Comparison of ENCODE assay signal across 13 cellular contexts in the genomic region with DNA sequence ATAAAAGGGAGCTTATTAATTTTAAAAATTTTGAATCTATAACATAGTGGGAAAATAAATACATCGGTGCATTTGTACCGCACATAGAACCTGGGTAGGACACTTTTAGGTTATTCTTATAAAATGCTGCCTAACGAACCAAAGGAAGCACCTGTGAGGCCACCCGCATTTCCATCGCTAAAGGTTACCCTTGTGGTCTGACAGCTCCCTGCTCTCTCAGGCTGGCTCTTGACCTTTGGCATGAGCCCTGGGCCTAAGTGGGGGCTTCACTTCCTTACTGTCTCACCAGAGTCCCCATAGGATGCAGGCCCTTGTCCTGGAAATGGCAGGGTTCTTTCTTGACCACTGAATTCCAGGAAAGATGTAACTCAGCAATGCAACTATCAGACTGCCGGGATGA. TPM values are rescaled to one million over a fixed set of nuclear protein-coding genes. Genes with fewer than 3 reads are reported as not detected.
DNase-seq lines count a peak whose midpoint lies in the region; ATAC-seq, FAIRE-seq and TF ChIP-seq lines count a peak whose summit lies in the region.
"Had no signal": no experiment of that assay in that cellular context is flagged by ENCODE, and none has a peak within 500 bp of the region (broad histone marks: within the 10 kb centered on the region; RNA-seq: fewer than 3 reads in every experiment).

No MANE protein-coding gene starts in this region.

- peaks cover 44% of the 10 kb centered on the region for H3K4me1 Mint-ChIP-seq in activated CD4-positive, alpha-beta memory T cell treated with anti-CD3 and anti-CD28 coated beads for 36 hours (ENCODE audit: low read depth)
- peaks cover 17% of the 10 kb centered on the region for H3K4me1 Mint-ChIP-seq in activated CD4-positive, alpha-beta memory T cell treated with anti-CD3 and anti-CD28 coated beads, Interleukin-2, amount 10 ng/mL, durations not matched to agents 7 days and 5 days
- H3K4me1 Mint-ChIP-seq in stimulated activated effector memory CD8-positive, alpha-beta T cell treated with anti-CD3 and anti-CD28 coated beads, Interleukin-12 subunit alpha, Interleukin-12 subunit beta, amount 100 ng/mL, for 72 hours, result peaks cover 10% of the 10 kb centered on the region

- peak overlapping the region; percentile 86 for H3K27ac Mint-ChIP-seq in activated CD4-positive, alpha-beta memory T cell treated with anti-CD3 and anti-CD28 coated beads for 36 hours
- H3K27ac Mint-ChIP-seq in activated CD4-positive, alpha-beta memory T cell treated with anti-CD3 and anti-CD28 coated beads, Interleukin-2, amount 10 ng/mL, durations not matched to agents 7 days and 5 days, result no peak overlapping the region
- H3K27ac Mint-ChIP-seq in stimulated activated effector memory CD8-positive, alpha-beta T cell treated with anti-CD3 and anti-CD28 coated beads, Interleukin-12 subunit alpha, Interleukin-12 subunit beta, amount 100 ng/mL, for 72 hours, result peak overlapping the region; percentile 45

- no TSS peak for BruUV-seq in A673 (replicated peaks; lab: Mats Ljungman, UMichigan)

- H3K27ac ChIP-seq in MM.1S (ENCODE audit: low read length), result peak overlapping the region; percentile 97
- no peak overlapping the region for H3K27ac ChIP-seq in A673 (ENCODE audit: low read depth, low read length, poor library complexity, severe bottlenecking)
- H3K27ac ChIP-seq: ovary, uterus had no signal

- TF ChIP-seq CTCF in MM.1S (IDR thresholded peaks at IDR 0.05; ENCODE audit: low read length) (no peak), A673 (conservative IDR thresholded peaks at IDR 0.05; ENCODE audit: low read depth, low read length) (no peak)

- H3K9me3 Mint-ChIP-seq in activated CD4-positive, alpha-beta memory T cell treated with anti-CD3 and anti-CD28 coated beads for 36 hours, result no peaks in the 10 kb centered on the region
- H3K9me3 Mint-ChIP-seq in activated CD4-positive, alpha-beta memory T cell treated with anti-CD3 and anti-CD28 coated beads, Interleukin-2, amount 10 ng/mL, durations not matched to agents 7 days and 5 days, result no peaks in the 10 kb centered on the region
- no peaks in the 10 kb centered on the region for H3K9me3 Mint-ChIP-seq in stimulated activated effector memory CD8-positive, alpha-beta T cell treated with anti-CD3 and anti-CD28 coated beads, Interleukin-12 subunit alpha, Interleukin-12 subunit beta, amount 100 ng/mL, for 72 hours

- peak overlapping the region; percentile 29; the same call in 1 of the 2 replicates for H3K4me3 ChIP-seq in MM.1S (ENCODE audit: low read length)
- H3K4me3 ChIP-seq in A673 (ENCODE audit: low read depth, low read length, poor library complexity, severe bottlenecking), result no peak overlapping the region
- H3K4me3 ChIP-seq: ovary, uterus had no signal

- POLR2A ChIA-PET in activated CD4-positive, alpha-beta memory T cell treated with anti-CD3 and anti-CD28 coated beads for 36 hours (lab: Charles Lee), result interaction anchor here (0.6 to 2.8 kb wide), 6 partner anchors 43 to 466 kb away, joined by 3 to 10 read pairs (median 4); no protein-coding TSS in a partner anchor
- POLR2A ChIA-PET in activated CD4-positive, alpha-beta memory T cell treated with anti-CD3 and anti-CD28 coated beads, Interleukin-2, amount 10 ng/mL, durations not matched to agents 7 days and 5 days (lab: Charles Lee), result interaction anchor here (1.0 kb wide), 1 partner anchor 12 kb away, joined by 4 read pairs; no protein-coding TSS in a partner anchor
- POLR2A ChIA-PET in A673 (lab: Charles Lee; ENCODE audit: low non-redundant PET), result interaction anchor here (0.6 kb wide), 1 partner anchor 24 kb away, joined by 4 read pairs; no protein-coding TSS in a partner anchor

- FAIRE-seq in RCC 7860 (lab: Jason Lieb, UNC), result no peak

- H3K36me3 Mint-ChIP-seq in activated CD4-positive, alpha-beta memory T cell treated with anti-CD3 and anti-CD28 coated beads for 36 hours, result peaks cover 20% of the 10 kb centered on the region
- H3K36me3 Mint-ChIP-seq in activated CD4-positive, alpha-beta memory T cell treated with anti-CD3 and anti-CD28 coated beads, Interleukin-2, amount 10 ng/mL, durations not matched to agents 7 days and 5 days (ENCODE audit: low read depth), result peaks cover 22% of the 10 kb centered on the region
- H3K36me3 Mint-ChIP-seq in stimulated activated effector memory CD8-positive, alpha-beta T cell treated with anti-CD3 and anti-CD28 coated beads, Interleukin-12 subunit alpha, Interleukin-12 subunit beta, amount 100 ng/mL, for 72 hours, result peaks cover 24% of the 10 kb centered on the region

- no peaks in the 10 kb centered on the region for H4K20me1 ChIP-seq in MM.1S (ENCODE audit: insufficient read depth, low read length)

- H3K4me3 Mint-ChIP-seq in activated CD4-positive, alpha-beta memory T cell treated with anti-CD3 and anti-CD28 coated beads for 36 hours, result peak overlapping the region; percentile 35
- no peak overlapping the region for H3K4me3 Mint-ChIP-seq in activated CD4-positive, alpha-beta memory T cell treated with anti-CD3 and anti-CD28 coated beads, Interleukin-2, amount 10 ng/mL, durations not matched to agents 7 days and 5 days
- no peak overlapping the region for H3K4me3 Mint-ChIP-seq in stimulated activated effector memory CD8-positive, alpha-beta T cell treated with anti-CD3 and anti-CD28 coated beads, Interleukin-12 subunit alpha, Interleukin-12 subunit beta, amount 100 ng/mL, for 72 hours

- H3K9me2 ChIP-seq in MM.1S (replicated peaks; ENCODE audit: insufficient read depth, low read length), result no peaks in the 10 kb centered on the region

- ATAC-seq in GM21723 (IDR thresholded peaks at IDR 0.05; ENCODE audit: unreplicated experiment) (peak; percentile 29), Right ventricle myocardium inferior (no peak)
- no peak for ATAC-seq in stimulated activated effector memory CD8-positive, alpha-beta T cell treated with anti-CD3 and anti-CD28 coated beads, Interleukin-12 subunit alpha, Interleukin-12 subunit beta, amount 100 ng/mL, for 72 hours
- ATAC-seq: SK-N-SH treated with all-trans-retinoic acid at 6 μM for 48 hours had no signal

- peak overlapping the region; percentile 69 for H3K9ac ChIP-seq in MM.1S (ENCODE audit: low read length)

- no peaks in the 10 kb centered on the region for H3K36me3 ChIP-seq in MM.1S (replicated peaks; ENCODE audit: insufficient read depth, low read length)
- peaks cover 10% of the 10 kb centered on the region for H3K36me3 ChIP-seq in A673 (ENCODE audit: insufficient read depth, low read length, poor library complexity, severe bottlenecking)
- H3K36me3 ChIP-seq: ovary, uterus had no signal

- DNase-seq in activated CD4-positive, alpha-beta memory T cell treated with anti-CD3 and anti-CD28 coated beads for 36 hours, result no peak
- DNase-seq in activated CD4-positive, alpha-beta memory T cell treated with anti-CD3 and anti-CD28 coated beads, Interleukin-2, amount 10 ng/mL, durations not matched to agents 7 days and 5 days, result no peak
- peak; percentile 93 for DNase-seq in MM.1S
- no peak for DNase-seq in stimulated activated effector memory CD8-positive, alpha-beta T cell treated with anti-CD3 and anti-CD28 coated beads, Interleukin-12 subunit alpha, Interleukin-12 subunit beta, amount 100 ng/mL, for 72 hours (ENCODE audit: low spot score in 2 of 2)
- no peak for DNase-seq in A673 (ENCODE audit: low spot score)
- DNase-seq in Right ventricle myocardium inferior (ENCODE audit: missing footprints), result no peak
- no peak for DNase-seq in RCC 7860 (ENCODE audit: low spot score)
- DNase-seq: NCI-H1694, NCI-H82, ovary had no signal

- H3K4me1 ChIP-seq in MM.1S (ENCODE audit: low read length), result peaks cover 71% of the 10 kb centered on the region
- H3K4me1 ChIP-seq in A673 (ENCODE audit: insufficient read depth, low read length, poor library complexity, severe bottlenecking), result no peaks in the 10 kb centered on the region
- H3K4me1 ChIP-seq: uterus had no signal

- H3K27me3 ChIP-seq in MM.1S (replicated peaks; ENCODE audit: insufficient read depth, low read length) (no peaks in the 10 kb centered on the region), A673 (replicated peaks; ENCODE audit: insufficient read depth, low read depth, low read length, poor library complexity) (no peaks in the 10 kb centered on the region)
- H3K27me3 ChIP-seq: ovary, uterus had no signal

- H3K4me2 ChIP-seq in MM.1S (ENCODE audit: low read depth, low read length), result peak overlapping the region; percentile 67

- intact Hi-C loops in activated CD4-positive, alpha-beta memory T cell treated with anti-CD3 and anti-CD28 coated beads for 36 hours (cut with micrococcal nuclease), result no loop called here
- intact Hi-C loops in A673 (cut with micrococcal nuclease; ENCODE audit: unreplicated experiment) (no loop called here), Right ventricle myocardium inferior (cut with DNase I) (no loop called here)

- CTCF ChIA-PET in activated CD4-positive, alpha-beta memory T cell treated with anti-CD3 and anti-CD28 coated beads for 36 hours (lab: Charles Lee), result interaction anchor here (0.6 to 1.8 kb wide), 5 partner anchors 14 to 537 kb away, joined by 3 to 8 read pairs (median 4); no protein-coding TSS in a partner anchor
- CTCF ChIA-PET in activated CD4-positive, alpha-beta memory T cell treated with anti-CD3 and anti-CD28 coated beads, Interleukin-2, amount 10 ng/mL, durations not matched to agents 7 days and 5 days (lab: Charles Lee), result interaction anchor here (0.6 to 2.9 kb wide), 3 partner anchors 8 to 27 kb away, joined by 3 to 11 read pairs (median 7); no protein-coding TSS in a partner anchor
- CTCF ChIA-PET in A673 (lab: Charles Lee), result no interaction called here

- H3K9me3 ChIP-seq in MM.1S (replicated peaks; ENCODE audit: insufficient read depth, low read length) (no peaks in the 10 kb centered on the region), A673 (ENCODE audit: low read depth, low read length, poor library complexity, severe bottlenecking) (no peaks in the 10 kb centered on the region)
- H3K9me3 ChIP-seq: ovary, uterus had no signal

- peaks cover 5% of the 10 kb centered on the region; the same call in 1 of the 2 replicates for H3K79me2 ChIP-seq in MM.1S (ENCODE audit: low read length)

- peaks cover 22% of the 10 kb centered on the region for H3F3A ChIP-seq in MM.1S (ENCODE audit: insufficient read depth, low read length)

- peak overlapping the region; percentile 26; the same call in 1 of the 2 replicates for H2AFZ ChIP-seq in MM.1S (ENCODE audit: low read length)

- no peaks in the 10 kb centered on the region for H3K27me3 Mint-ChIP-seq in activated CD4-positive, alpha-beta memory T cell treated with anti-CD3 and anti-CD28 coated beads for 36 hours
- H3K27me3 Mint-ChIP-seq in activated CD4-positive, alpha-beta memory T cell treated with anti-CD3 and anti-CD28 coated beads, Interleukin-2, amount 10 ng/mL, durations not matched to agents 7 days and 5 days, result no peaks in the 10 kb centered on the region

RNA-seq across cellular contexts. Expression of a gene that starts 46.0 kb away (rescaled TPM):
- 10 to 100 TPM; 49.0 to 50.6 TPM for total RNA-seq in activated CD4-positive, alpha-beta memory T cell treated with anti-CD3 and anti-CD28 coated beads for 36 hours
- total RNA-seq in activated CD4-positive, alpha-beta memory T cell treated with anti-CD3 and anti-CD28 coated beads, Interleukin-2, amount 10 ng/mL, durations not matched to agents 7 days and 5 days, result 10 to 100 TPM; 38.0 to 38.6 TPM
- total RNA-seq in A673 (2021) (69.5 and 70.6 TPM in 2 replicates), Right ventricle myocardium inferior (260 TPM)
